In genomic region chr1:75134939-75135828, GRCh38 we compare ENCODE assay signal across 1 cellular context.
TF ChIP-seq lines count a peak whose summit lies in the region.

No MANE protein-coding gene starts in this region.

TF ChIP-seq in IMR-90, 13 proteins besides CTCF, POLR2A, EP300 and RAD21 (continued from another document):
- no peak for TF ChIP-seq USF2 (IDR thresholded peaks at IDR 0.05; ENCODE audit: low read depth, low read length)
- TF ChIP-seq CHD1 (IDR thresholded peaks at IDR 0.05; ENCODE audit: low read depth, low read length): no peak
